In genomic region chr1:150763018-150763417, GRCh38 we compare ENCODE assay signal across 19 cellular contexts. TPM values are rescaled to one million over a fixed set of nuclear protein-coding genes. Genes with fewer than 3 reads are reported as not detected.
DNase-seq lines count a peak whose midpoint lies in the region; ATAC-seq and TF ChIP-seq lines count a peak whose summit lies in the region.
"Had no signal": no experiment of that assay in that cellular context is flagged by ENCODE, and none has a peak within 500 bp of the region (broad histone marks: within the 10 kb centered on the region; RNA-seq: fewer than 3 reads in every experiment).

No MANE protein-coding gene starts in this region.

- no peak overlapping the region for H2AFZ ChIP-seq in IMR-90 (replicated peaks; ENCODE audit: low read length, poor library complexity)

- peak overlapping the region; percentile 60; the same call in 1 of the 2 replicates for H2BK20ac ChIP-seq in IMR-90 (ENCODE audit: low read depth, low read length)

- peak overlapping the region; percentile 1 to 80 (median 56) for H3K4me3 Mint-ChIP-seq in CD8-positive, alpha-beta memory T cell
- peak overlapping the region; percentile 3 for H3K4me3 Mint-ChIP-seq in activated naive CD8-positive, alpha-beta T cell treated with anti-CD3 and anti-CD28 coated beads, Interleukin-2, amount 50 U/mL, for 24 hours
- peak overlapping the region; percentile 77 for H3K4me3 Mint-ChIP-seq in natural killer cell
- H3K4me3 Mint-ChIP-seq: nephron had no signal

- H3K23ac ChIP-seq in IMR-90 (ENCODE audit: low read depth, low read length), result no peak overlapping the region

- H2AK5ac ChIP-seq in IMR-90 (ENCODE audit: low read depth, low read length), result no peak overlapping the region

- ATAC-seq in IMR-90 (ENCODE audit: low read depth) (no peak), natural killer cell (no peak)
- ATAC-seq in activated naive CD8-positive, alpha-beta T cell treated with anti-CD3 and anti-CD28 coated beads, Interleukin-2, amount 50 U/mL, for 24 hours, result no peak
- ATAC-seq: heart right ventricle had no signal

- intact Hi-C loops in IMR-90 (cut with micrococcal nuclease), result no loop called here
- intact Hi-C loops in natural killer cell (cut with micrococcal nuclease), result loop anchor here (10.0 kb wide), 1 partner anchor 198 kb away; no protein-coding TSS in a partner anchor
- intact Hi-C loops in cardiac septum (cut with DNase I), result no loop called here

- TF ChIP-seq POLR2A in IMR-90 (IDR thresholded peaks at IDR 0.05; ENCODE audit: low read depth, low read length), result no peak

- no peaks in the 10 kb centered on the region; the same call in 1 of the 2 replicates for H3K9me1 ChIP-seq in IMR-90 (ENCODE audit: insufficient read depth, low read length)

- no peak overlapping the region for H3K14ac ChIP-seq in IMR-90 (replicated peaks; ENCODE audit: low read depth, low read length)

- no peaks in the 10 kb centered on the region for H3K9me3 ChIP-seq in CD8-positive, alpha-beta memory T cell (ENCODE audit: low read length)
- H3K9me3 ChIP-seq in IMR-90 (ENCODE audit: control insufficient read depth, insufficient read depth, low read length), result peaks cover 3% of the 10 kb centered on the region

- no peaks in the 10 kb centered on the region for H3K79me1 ChIP-seq in IMR-90 (ENCODE audit: low read depth in 1 of 2, low read length in 2 of 2)

- TF ChIP-seq RAD21 in IMR-90 (IDR thresholded peaks at IDR 0.05; ENCODE audit: low read length), result no peak

- POLR2A ChIA-PET in CD8-positive, alpha-beta memory T cell (lab: Charles Lee), result interaction anchor here (0.6 kb wide), 1 partner anchor 670 kb away, joined by 3 read pairs; no protein-coding TSS in a partner anchor
- POLR2A ChIA-PET in IMR-90 (lab: Charles Lee; ENCODE audit: unreplicated experiment), result no interaction called here

- CTCF ChIA-PET in CD8-positive, alpha-beta memory T cell (lab: Charles Lee), result no interaction called here
- CTCF ChIA-PET in IMR-90 (lab: Yijun Ruan, JAX), result no interaction called here

- no TSS peak for BruUV-seq in IMR-90 (replicated peaks; lab: Mats Ljungman, UMichigan)

- in situ Hi-C loops in IMR-90 (cut with MboI; ENCODE audit: low sequenced_read_pairs), result no loop called here

- no peaks in the 10 kb centered on the region for H3K27me3 ChIP-seq in CD8-positive, alpha-beta memory T cell (ENCODE audit: insufficient read depth, low read length, poor library complexity, severe bottlenecking)
- H3K27me3 ChIP-seq in IMR-90 (ENCODE audit: control insufficient read depth, insufficient read depth, low read length), result no peaks in the 10 kb centered on the region
- H3K27me3 ChIP-seq: heart right ventricle had no signal

- no peaks in the 10 kb centered on the region for H3K36me3 ChIP-seq in CD8-positive, alpha-beta memory T cell (ENCODE audit: insufficient read depth, low read length)
- H3K36me3 ChIP-seq in IMR-90 (ENCODE audit: control insufficient read depth, insufficient read depth, low read length), result no peaks in the 10 kb centered on the region

- H2BK15ac ChIP-seq in IMR-90 (ENCODE audit: low read depth, low read length), result no peak overlapping the region; the same call in 2 of the 3 replicates

- H3K4me1 Mint-ChIP-seq in CD8-positive, alpha-beta memory T cell, result peaks cover 40 to 69% (median 62%) of the 10 kb centered on the region in 3 donors
- peaks cover 48% of the 10 kb centered on the region for H3K4me1 Mint-ChIP-seq in activated naive CD8-positive, alpha-beta T cell treated with anti-CD3 and anti-CD28 coated beads, Interleukin-2, amount 50 U/mL, for 24 hours
- H3K4me1 Mint-ChIP-seq in natural killer cell, result peaks cover 45 to 54% of the 10 kb centered on the region in 2 donors

- H3K4ac ChIP-seq in IMR-90 (ENCODE audit: low read depth, low read length), result no peak overlapping the region

- WGBS in IMR-90 (ENCODE audit: extremely low coverage in 2 of 2, insufficient read length in 1 of 2), 2 experiments, result no CpG with 5 or more reads among the region's 3 CpGs

- H2AK9ac ChIP-seq in IMR-90 (replicated peaks; ENCODE audit: low read depth, low read length, poor library complexity), result no peak overlapping the region

- peak overlapping the region in 3 of 8 donors; percentile 23 to 85 (median 39) for H3K27ac Mint-ChIP-seq in CD8-positive, alpha-beta memory T cell
- no peak overlapping the region for H3K27ac Mint-ChIP-seq in activated naive CD8-positive, alpha-beta T cell treated with anti-CD3 and anti-CD28 coated beads, Interleukin-2, amount 50 U/mL, for 24 hours
- H3K27ac Mint-ChIP-seq in natural killer cell, result peak overlapping the region; percentile 41 to 61
- H3K27ac Mint-ChIP-seq: nephron had no signal

- no peaks in the 10 kb centered on the region for H3K9me3 Mint-ChIP-seq in CD8-positive, alpha-beta memory T cell
- H3K9me3 Mint-ChIP-seq in activated naive CD8-positive, alpha-beta T cell treated with anti-CD3 and anti-CD28 coated beads, Interleukin-2, amount 50 U/mL, for 24 hours, result no peaks in the 10 kb centered on the region
- no peaks in the 10 kb centered on the region for H3K9me3 Mint-ChIP-seq in natural killer cell

- DNase-seq in CD8-positive, alpha-beta memory T cell, result no peak
- DNase-seq in IMR-90 (no peak), natural killer cell (no peak), superior temporal gyrus (ENCODE audit: extremely low spot score) (no peak), cardiac septum (ENCODE audit: low spot score) (no peak)
- DNase-seq in activated naive CD8-positive, alpha-beta T cell treated with anti-CD3 and anti-CD28 coated beads, Interleukin-2, amount 50 U/mL, for 24 hours, result no peak
- DNase-seq in activated CD4-positive, CD25-positive, alpha-beta regulatory T cell (lab: John Stamatoyannopoulos, UW), result no peak
- DNase-seq: activated CD8-positive, alpha-beta memory T cell treated with anti-CD3 and anti-CD28 coated beads for 24 hours; activated gamma-delta T cell treated with Interleukin-2 at 50 U/mL for 16 hours; AML-193; GF-D8; heart right ventricle; NCI-H1417 treated with DMSO at 0.1 percent for 48 hours; NCI-H82; stimulated activated CD4-positive, alpha-beta T cell treated with anti-CD3 and anti-CD28 coated beads, Interleukin-2, amount 100 ng/mL, for 48 hours; substantia nigra had no signal

- no peaks in the 10 kb centered on the region for H3K27me3 Mint-ChIP-seq in CD8-positive, alpha-beta memory T cell
- H3K27me3 Mint-ChIP-seq in activated naive CD8-positive, alpha-beta T cell treated with anti-CD3 and anti-CD28 coated beads, Interleukin-2, amount 50 U/mL, for 24 hours, result no peaks in the 10 kb centered on the region
- H3K27me3 Mint-ChIP-seq in natural killer cell (ENCODE audit: low read depth in 2 of 2), result no peaks in the 10 kb centered on the region

- no peak overlapping the region for H4K5ac ChIP-seq in IMR-90 (ENCODE audit: low read depth, low read length)

- H3K36me3 Mint-ChIP-seq in CD8-positive, alpha-beta memory T cell, result peaks cover 9 to 47% (median 19%) of the 10 kb centered on the region in 3 donors
- peaks cover 20% of the 10 kb centered on the region for H3K36me3 Mint-ChIP-seq in activated naive CD8-positive, alpha-beta T cell treated with anti-CD3 and anti-CD28 coated beads, Interleukin-2, amount 50 U/mL, for 24 hours (ENCODE audit: low read depth)
- peaks cover 16% of the 10 kb centered on the region for H3K36me3 Mint-ChIP-seq in natural killer cell

- no peak overlapping the region for H3K4me2 ChIP-seq in IMR-90 (ENCODE audit: low read depth, low read length)

- H3K9ac ChIP-seq in IMR-90 (ENCODE audit: low read depth, low read length), result no peak overlapping the region

- no peak overlapping the region for H3K27ac ChIP-seq in CD8-positive, alpha-beta memory T cell (ENCODE audit: low read depth, low read length)
- no peak overlapping the region for H3K27ac ChIP-seq in IMR-90 (ENCODE audit: insufficient read depth, low read length)

- no peak overlapping the region for H3K56ac ChIP-seq in IMR-90 (ENCODE audit: extremely low read depth, insufficient read depth, low read length)

- no peak overlapping the region; a peak in 1 of 4 replicates for H4K8ac ChIP-seq in IMR-90 (ENCODE audit: low read depth in 2 of 2, low read length in 2 of 2)

- no peak overlapping the region; the same call in 1 of the 2 replicates for H3K18ac ChIP-seq in IMR-90 (ENCODE audit: low read depth, low read length)

- H2BK120ac ChIP-seq in IMR-90 (ENCODE audit: low read depth, low read length), result no peak overlapping the region

- H4K20me1 ChIP-seq in IMR-90 (ENCODE audit: insufficient read depth, low read length), result no peaks in the 10 kb centered on the region; the same call in 1 of the 2 replicates

- TF ChIP-seq CTCF in IMR-90 (conservative IDR thresholded peaks at IDR 0.05; ENCODE audit: low read depth, low read length), result no peak
- TF ChIP-seq CTCF in natural killer cell (IDR thresholded peaks at IDR 0.05), result no peak

- H3K4me3 ChIP-seq in CD8-positive, alpha-beta memory T cell (ENCODE audit: low read length), result no peak overlapping the region
- no peak overlapping the region for H3K4me3 ChIP-seq in IMR-90 (ENCODE audit: insufficient read depth, low read depth, low read length)

- dilution Hi-C loops in IMR-90 (cut with HindIII; ENCODE audit: low sequenced_read_pairs, unreplicated experiment), result no loop called here

- no peak overlapping the region for H4K91ac ChIP-seq in IMR-90 (ENCODE audit: insufficient read depth, low read depth, low read length)

- no peak overlapping the region for H2BK5ac ChIP-seq in IMR-90 (ENCODE audit: low read depth, low read length, poor library complexity, severe bottlenecking)

- H3K4me1 ChIP-seq in CD8-positive, alpha-beta memory T cell (ENCODE audit: insufficient read depth, low read length), result peaks cover 26% of the 10 kb centered on the region
- peaks cover 11% of the 10 kb centered on the region for H3K4me1 ChIP-seq in IMR-90 (ENCODE audit: control insufficient read depth, insufficient read depth, low read length)

RNA-seq across cellular contexts. Expression of gene CTSS, which starts 2.6 kb away (rescaled TPM):
- total RNA-seq in CD8-positive, alpha-beta memory T cell, result 10 to 100 TPM; 30.9 to 31.2 TPM
- 151 TPM for polyA plus RNA-seq in CD8-positive, alpha-beta memory T cell
- 0.18 and 0.56 TPM in 2 replicates for total RNA-seq in IMR-90 (2012; rRNA removed)
- 0.47 and 0.48 TPM in 2 replicates for polyA plus RNA-seq in IMR-90 (2012; rRNA removed)
- 0.11 and 0.39 TPM in 2 replicates for polyA plus RNA-seq in IMR-90 (2012; cell fraction: cytosol; rRNA removed)
- 0.97 TPM in 1 of 2 replicates, not detected in the other for polyA plus RNA-seq in IMR-90 (2012; cell fraction: nucleus; rRNA removed; ENCODE audit: low replicate concordance)
- total RNA-seq in natural killer cell, result 100 to 1,000 TPM; 169 to 245 (median 229) TPM
- total RNA-seq in cardiac septum, result 18.9 TPM

RNA-seq across cellular contexts. Expression of gene HORMAD1, which starts 42.3 kb away (rescaled TPM):
- total RNA-seq in CD8-positive, alpha-beta memory T cell, result not detected
- polyA plus RNA-seq in CD8-positive, alpha-beta memory T cell, result not detected
- total RNA-seq in IMR-90 (2012; rRNA removed), result not detected in 2 replicates
- polyA plus RNA-seq in IMR-90 (2012; rRNA removed), result not detected in 2 replicates
- not detected in 2 replicates for polyA plus RNA-seq in IMR-90 (2012; cell fraction: cytosol; rRNA removed)
- polyA plus RNA-seq in IMR-90 (2012; cell fraction: nucleus; rRNA removed; ENCODE audit: low replicate concordance), result not detected in 2 replicates
- total RNA-seq in natural killer cell, result under 1 TPM in 2 of 3 donors, not detected in 1; 0.57 to 0.65 TPM
- total RNA-seq in cardiac septum, result not detected
- total RNA-seq: astrocyte, HT1080 had no signal
- polyA plus RNA-seq: heart right ventricle had no signal

RNA-seq across cellular contexts. Expression of gene CTSK, which starts 45.0 kb away (rescaled TPM):
- 1 to 10 TPM; 2.1 to 2.7 TPM for total RNA-seq in CD8-positive, alpha-beta memory T cell
- 0.54 TPM for polyA plus RNA-seq in CD8-positive, alpha-beta memory T cell
- 4.7 and 7.7 TPM in 2 replicates for total RNA-seq in IMR-90 (2012; rRNA removed)
- polyA plus RNA-seq in IMR-90 (2012; rRNA removed), result 13.2 and 15.1 TPM in 2 replicates
- 6.9 and 13.0 TPM in 2 replicates for polyA plus RNA-seq in IMR-90 (2012; cell fraction: cytosol; rRNA removed)
- 8.0 and 48.9 TPM in 2 replicates for polyA plus RNA-seq in IMR-90 (2012; cell fraction: nucleus; rRNA removed; ENCODE audit: low replicate concordance)
- total RNA-seq in natural killer cell, result 10 to 100 TPM in 1 of 3 donors, 1 to 10 TPM in 2; 9.1 to 11.0 (median 9.1) TPM
- total RNA-seq in cardiac septum, result 10.8 TPM

Comparison
In these comparisons a context has a peak if more than half of its experiments do, and no peak if none do; other contexts are left out.
1. H3K4me3 Mint-ChIP-seq: peak in every context shown above with its lines; median percentile 77 in natural killer cell; 56 in CD8-positive, alpha-beta memory T cell; 3 in activated naive CD8-positive, alpha-beta T cell treated with anti-CD3 and anti-CD28 coated beads, Interleukin-2, amount 50 U/mL, for 24 hours.
2. RNA of gene CTSS, which starts 2.6 kb away (total RNA-seq): 169 to 245 TPM in natural killer cell, 30.9 to 31.2 TPM in CD8-positive, alpha-beta memory T cell and 18.9 TPM in cardiac septum (single experiment); 0.18 to 0.56 TPM in IMR-90; every median in the first group is over 10 times any median in the second.